13 cellular contexts compared by ENCODE assay signal in the genomic region with DNA sequence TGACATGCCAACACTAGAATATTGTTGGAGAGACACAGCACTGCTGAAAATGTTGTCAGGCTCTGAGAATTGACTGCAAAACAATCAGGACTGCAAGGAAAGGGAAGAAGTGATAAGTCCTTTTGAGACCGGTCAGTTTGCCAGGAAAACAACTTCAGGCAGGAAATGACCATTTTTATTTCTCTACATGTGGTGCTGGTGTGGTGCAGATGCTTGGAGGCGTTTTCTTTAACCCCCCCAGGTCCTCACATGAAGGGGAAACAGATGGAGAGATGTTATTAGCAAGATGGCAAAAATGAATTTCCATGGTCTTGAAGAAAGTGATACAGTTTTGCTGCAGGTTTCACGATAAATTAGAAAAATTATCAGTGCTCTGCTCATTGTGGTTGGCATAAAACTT. TPM values are rescaled to one million over a fixed set of nuclear protein-coding genes. Genes with fewer than 3 reads are reported as not detected.
DNase-seq lines count a peak whose midpoint lies in the region; ATAC-seq and TF ChIP-seq lines count a peak whose summit lies in the region.
"Had no signal": no experiment of that assay in that cellular context is flagged by ENCODE, and none has a peak within 500 bp of the region (broad histone marks: within the 10 kb centered on the region; RNA-seq: fewer than 3 reads in every experiment).

No MANE protein-coding gene starts in this region.

- H3K27me3 Mint-ChIP-seq in GM23338 (ENCODE audit: insufficient read depth, low read depth, poor library complexity), result peaks cover 8% of the 10 kb centered on the region
- H3K27me3 Mint-ChIP-seq in dendritic cell treated with granulocyte-macrophage colony-stimulating factor and Interleukin-4, amounts not matched to agents 40 ng/mL and 50 ng/mL, for 4 days, result no peaks in the 10 kb centered on the region
- no peaks in the 10 kb centered on the region for H3K27me3 Mint-ChIP-seq in naive thymus-derived CD8-positive, alpha-beta T cell
- H3K27me3 Mint-ChIP-seq in activated CD4-positive, alpha-beta memory T cell treated with anti-CD3 and anti-CD28 coated beads, Interleukin-2, amount 10 ng/mL, durations not matched to agents 7 days and 5 days, result no peaks in the 10 kb centered on the region

- CTCF ChIA-PET in activated CD4-positive, alpha-beta memory T cell treated with anti-CD3 and anti-CD28 coated beads, Interleukin-2, amount 10 ng/mL, durations not matched to agents 7 days and 5 days (lab: Charles Lee), result interaction anchor here (0.7 to 1.6 kb wide), 2 partner anchors 45 to 559 kb away, joined by 4 read pairs; no protein-coding TSS in a partner anchor

- H3K27me3 ChIP-seq in GM23338 (ENCODE audit: insufficient read depth), result no peaks in the 10 kb centered on the region
- no peaks in the 10 kb centered on the region for H3K27me3 ChIP-seq in smooth muscle cell (ENCODE audit: low read depth)

- H3K79me2 ChIP-seq in GM23338 (replicated peaks; ENCODE audit: insufficient read depth) (peaks cover 95% of the 10 kb centered on the region), smooth muscle cell (ENCODE audit: low read depth) (peaks cover 100% of the 10 kb centered on the region)

- no peaks in the 10 kb centered on the region for H3K9me2 ChIP-seq in GM23338 (ENCODE audit: insufficient read depth)

- H2AFZ ChIP-seq in GM23338, result no peak overlapping the region
- H2AFZ ChIP-seq in smooth muscle cell (ENCODE audit: low read depth), result no peak overlapping the region

- H4K20me1 ChIP-seq in GM23338 (replicated peaks; ENCODE audit: insufficient read depth), result peaks cover 23% of the 10 kb centered on the region; the same call in 1 of the 2 replicates
- H4K20me1 ChIP-seq in smooth muscle cell (ENCODE audit: low read depth), result peaks cover 95% of the 10 kb centered on the region

- H3K9me3 ChIP-seq in smooth muscle cell (replicated peaks; ENCODE audit: low read depth), result no peaks in the 10 kb centered on the region
- H3K9me3 ChIP-seq: lower lobe of right lung had no signal

- peaks cover 46% of the 10 kb centered on the region for H3K4me1 Mint-ChIP-seq in GM23338
- H3K4me1 Mint-ChIP-seq in dendritic cell treated with granulocyte-macrophage colony-stimulating factor and Interleukin-4, amounts not matched to agents 40 ng/mL and 50 ng/mL, for 4 days (ENCODE audit: low read depth), result peaks cover 60% of the 10 kb centered on the region
- H3K4me1 Mint-ChIP-seq in naive thymus-derived CD8-positive, alpha-beta T cell, result peaks cover 32 to 88% (median 71%) of the 10 kb centered on the region in 4 donors
- peaks cover 59% of the 10 kb centered on the region for H3K4me1 Mint-ChIP-seq in activated CD4-positive, alpha-beta memory T cell treated with anti-CD3 and anti-CD28 coated beads, Interleukin-2, amount 10 ng/mL, durations not matched to agents 7 days and 5 days

- 0 out of 2 replicates have a peak overlapping the region, but pooled peaks have one; percentile 8 for H3K27ac Mint-ChIP-seq in GM23338
- peak overlapping the region; percentile 97 for H3K27ac Mint-ChIP-seq in dendritic cell treated with granulocyte-macrophage colony-stimulating factor and Interleukin-4, amounts not matched to agents 40 ng/mL and 50 ng/mL, for 4 days
- peak overlapping the region in 6 of 10 donors; percentile 25 to 74 (median 54) for H3K27ac Mint-ChIP-seq in naive thymus-derived CD8-positive, alpha-beta T cell
- no peak overlapping the region for H3K27ac Mint-ChIP-seq in activated CD4-positive, alpha-beta memory T cell treated with anti-CD3 and anti-CD28 coated beads, Interleukin-2, amount 10 ng/mL, durations not matched to agents 7 days and 5 days
- H3K27ac Mint-ChIP-seq: activated naive CD4-positive, alpha-beta T cell treated with anti-CD3 and anti-CD28 coated beads for 36 hours had no signal

- no peaks in the 10 kb centered on the region for H3K9me3 Mint-ChIP-seq in GM23338
- H3K9me3 Mint-ChIP-seq in dendritic cell treated with granulocyte-macrophage colony-stimulating factor and Interleukin-4, amounts not matched to agents 40 ng/mL and 50 ng/mL, for 4 days, result no peaks in the 10 kb centered on the region
- H3K9me3 Mint-ChIP-seq in naive thymus-derived CD8-positive, alpha-beta T cell, result no peaks in the 10 kb centered on the region
- H3K9me3 Mint-ChIP-seq in activated CD4-positive, alpha-beta memory T cell treated with anti-CD3 and anti-CD28 coated beads, Interleukin-2, amount 10 ng/mL, durations not matched to agents 7 days and 5 days, result no peaks in the 10 kb centered on the region
- H3K9me3 Mint-ChIP-seq: activated naive CD4-positive, alpha-beta T cell treated with anti-CD3 and anti-CD28 coated beads for 36 hours had no signal

- H3K36me3 Mint-ChIP-seq in GM23338 (ENCODE audit: low read depth), result peaks cover 12% of the 10 kb centered on the region
- H3K36me3 Mint-ChIP-seq in dendritic cell treated with granulocyte-macrophage colony-stimulating factor and Interleukin-4, amounts not matched to agents 40 ng/mL and 50 ng/mL, for 4 days (ENCODE audit: low read depth), result peaks cover 96% of the 10 kb centered on the region
- H3K36me3 Mint-ChIP-seq in naive thymus-derived CD8-positive, alpha-beta T cell, result peaks cover 0 to 32% (median 0%) of the 10 kb centered on the region in 3 donors
- peaks cover 13% of the 10 kb centered on the region for H3K36me3 Mint-ChIP-seq in activated CD4-positive, alpha-beta memory T cell treated with anti-CD3 and anti-CD28 coated beads, Interleukin-2, amount 10 ng/mL, durations not matched to agents 7 days and 5 days (ENCODE audit: low read depth)

- intact Hi-C loops in dendritic cell treated with granulocyte-macrophage colony-stimulating factor and Interleukin-4, amounts not matched to agents 40 ng/mL and 50 ng/mL, for 4 days (cut with micrococcal nuclease), result no loop called here

- POLR2A ChIA-PET in naive thymus-derived CD8-positive, alpha-beta T cell (lab: Charles Lee), result no interaction called here
- POLR2A ChIA-PET in activated CD4-positive, alpha-beta memory T cell treated with anti-CD3 and anti-CD28 coated beads, Interleukin-2, amount 10 ng/mL, durations not matched to agents 7 days and 5 days (lab: Charles Lee), result no interaction called here

- peak overlapping the region; percentile 43; the same call in 1 of the 3 replicates for H3K4me3 Mint-ChIP-seq in GM23338
- peak overlapping the region; percentile 63 for H3K4me3 Mint-ChIP-seq in dendritic cell treated with granulocyte-macrophage colony-stimulating factor and Interleukin-4, amounts not matched to agents 40 ng/mL and 50 ng/mL, for 4 days
- H3K4me3 Mint-ChIP-seq in naive thymus-derived CD8-positive, alpha-beta T cell, result peak overlapping the region in 8 of 10 donors; percentile 8 to 59 (median 38)
- no peak overlapping the region for H3K4me3 Mint-ChIP-seq in activated CD4-positive, alpha-beta memory T cell treated with anti-CD3 and anti-CD28 coated beads, Interleukin-2, amount 10 ng/mL, durations not matched to agents 7 days and 5 days
- H3K4me3 Mint-ChIP-seq: activated naive CD4-positive, alpha-beta T cell treated with anti-CD3 and anti-CD28 coated beads for 36 hours had no signal

- H3K4me1 ChIP-seq in GM23338 (ENCODE audit: insufficient read depth), result peaks cover 42% of the 10 kb centered on the region
- peaks cover 15% of the 10 kb centered on the region for H3K4me1 ChIP-seq in smooth muscle cell (ENCODE audit: low read depth)

- no peak for TF ChIP-seq CTCF in GM23338 (conservative IDR thresholded peaks at IDR 0.05; ENCODE audit: low read depth in 2 of 2)
- TF ChIP-seq CTCF in smooth muscle cell (IDR thresholded peaks at IDR 0.05; ENCODE audit: borderline replicate concordance, insufficient read depth, poor library complexity, severe bottlenecking), result no peak

- H3K4me2 ChIP-seq in GM23338 (0 out of 2 replicates have a peak overlapping the region, but pooled peaks have one; percentile 4), smooth muscle cell (no peak overlapping the region)

- H3K4me3 ChIP-seq in GM23338 (no peak overlapping the region), smooth muscle cell (no peak overlapping the region)
- H3K4me3 ChIP-seq: lower lobe of right lung had no signal

- H3K36me3 ChIP-seq in GM23338 (ENCODE audit: insufficient read depth), result no peaks in the 10 kb centered on the region
- no peaks in the 10 kb centered on the region for H3K36me3 ChIP-seq in smooth muscle cell (ENCODE audit: low read depth)

- 74% methylated on average over 3 of the region's 3 CpGs for WGBS in smooth muscle cell (ENCODE audit: low lambda C conversion rate)

- peak; percentile 48 for DNase-seq in AG20443 (ENCODE audit: low spot score)
- DNase-seq in GM23338 (ENCODE audit: low spot score), result no peak
- DNase-seq in naive thymus-derived CD8-positive, alpha-beta T cell, result no peak
- DNase-seq in activated CD4-positive, alpha-beta memory T cell treated with anti-CD3 and anti-CD28 coated beads, Interleukin-2, amount 10 ng/mL, durations not matched to agents 7 days and 5 days, result no peak
- no peak for DNase-seq in NCI-H2029 treated with DMSO at 0.1 percent for 48 hours (lab: John Stamatoyannopoulos, UW)
- no peak for DNase-seq in smooth muscle cell (lab: John Stamatoyannopoulos, UW; ENCODE audit: unreplicated experiment)
- DNase-seq: activated naive CD4-positive, alpha-beta T cell treated with anti-CD3 and anti-CD28 coated beads for 36 hours; effector memory CD4-positive, alpha-beta T cell; lower lobe of right lung; NCI-H1930; SHP77 treated with DMSO at 0.1 percent for 48 hours had no signal

- no peak overlapping the region for H3K9ac ChIP-seq in smooth muscle cell (ENCODE audit: low read depth)

- H3K27ac ChIP-seq in GM23338 (ENCODE audit: low read depth) (peak overlapping the region; percentile 33; the same call in 1 of the 2 replicates), smooth muscle cell (ENCODE audit: low read depth) (no peak overlapping the region)

- ATAC-seq in GM23338 (no peak), GM21528 (IDR thresholded peaks at IDR 0.05; ENCODE audit: low FRiP score, unreplicated experiment) (no peak)
- ATAC-seq in naive thymus-derived CD8-positive, alpha-beta T cell, result no peak
- ATAC-seq: lower lobe of right lung had no signal

- H3F3A ChIP-seq in GM23338 (replicated peaks; ENCODE audit: low read depth) (peaks cover 15% of the 10 kb centered on the region; the same call in 1 of the 2 replicates), smooth muscle cell (ENCODE audit: low read depth) (peaks cover 14% of the 10 kb centered on the region)

RNA-seq across cellular contexts. Expression of a gene that starts 5.7 kb away (rescaled TPM):
- 36.4 and 47.5 TPM in 2 replicates for total RNA-seq in GM23338 (2014; rRNA removed; shearing (Covaris generic))
- polyA plus RNA-seq in GM23338 (2016; fragmentation: Nextera tagmentation; extraction: Ambion mirVana) (23.7 and 28.4 TPM in 2 replicates), smooth muscle cell (25.1 and 31.8 TPM in 2 replicates)
- total RNA-seq in naive thymus-derived CD8-positive, alpha-beta T cell, result 10 to 100 TPM; 77.8 to 80.8 TPM
- polyA plus RNA-seq in naive thymus-derived CD8-positive, alpha-beta T cell, result 10 to 100 TPM in 2 of 3 donors, 1 to 10 TPM in 1; 8.2 to 13.9 (median 11.6) TPM
- 10 to 100 TPM; 50.5 to 51.1 TPM for total RNA-seq in activated CD4-positive, alpha-beta memory T cell treated with anti-CD3 and anti-CD28 coated beads, Interleukin-2, amount 10 ng/mL, durations not matched to agents 7 days and 5 days
- total RNA-seq in smooth muscle cell, result 32.2 and 35.8 TPM in 2 replicates

RNA-seq across cellular contexts. Expression of a gene that starts 20.8 kb away (rescaled TPM):
- total RNA-seq in GM23338 (2014; rRNA removed; shearing (Covaris generic)), result 51.2 and 67.3 TPM in 2 replicates
- polyA plus RNA-seq in GM23338 (2016; fragmentation: Nextera tagmentation; extraction: Ambion mirVana) (54.1 and 55.4 TPM in 2 replicates), smooth muscle cell (171 and 181 TPM in 2 replicates)
- total RNA-seq in naive thymus-derived CD8-positive, alpha-beta T cell, result 10 to 100 TPM; 54.6 to 55.8 TPM
- 10 to 100 TPM; 50.2 to 61.5 (median 54.7) TPM for polyA plus RNA-seq in naive thymus-derived CD8-positive, alpha-beta T cell
- total RNA-seq in activated CD4-positive, alpha-beta memory T cell treated with anti-CD3 and anti-CD28 coated beads, Interleukin-2, amount 10 ng/mL, durations not matched to agents 7 days and 5 days, result 10 to 100 TPM; 38.2 to 39.2 TPM
- total RNA-seq in smooth muscle cell, result 54.3 and 76.5 TPM in 2 replicates
